12 cellular contexts compared by ENCODE assay signal in the genomic region with DNA sequence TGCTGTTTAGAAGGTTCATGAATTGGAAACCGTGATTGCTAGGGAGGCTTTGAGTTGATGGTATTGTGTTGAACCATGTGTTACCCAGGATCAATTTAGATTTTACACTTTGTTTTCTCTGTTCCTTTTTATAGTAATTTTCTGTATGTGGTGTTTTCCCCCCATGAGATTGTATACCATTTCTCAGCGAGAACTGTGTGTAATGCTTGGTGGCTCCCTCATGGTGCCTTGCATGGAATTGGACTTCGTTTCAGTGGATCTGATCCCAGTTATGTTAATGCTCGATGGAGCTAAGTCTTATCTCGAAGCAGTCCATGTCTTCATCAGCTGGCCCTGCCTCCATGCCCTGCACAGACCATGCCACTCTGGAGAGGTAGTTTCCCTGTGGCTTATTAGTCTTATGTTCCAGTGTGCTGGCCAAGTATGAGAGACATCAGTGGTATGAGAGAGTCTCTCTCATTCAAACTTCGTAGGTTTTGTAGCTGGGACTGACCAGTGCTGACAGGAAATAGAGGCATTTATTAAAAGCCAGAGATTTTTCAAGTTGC. TPM values are rescaled to one million over a fixed set of nuclear protein-coding genes. Genes with fewer than 3 reads are reported as not detected.
DNase-seq lines count a peak whose midpoint lies in the region; ATAC-seq and FAIRE-seq lines count a peak whose summit lies in the region.
"Had no signal": no experiment of that assay in that cellular context is flagged by ENCODE, and none has a peak within 500 bp of the region (broad histone marks: within the 10 kb centered on the region; RNA-seq: fewer than 3 reads in every experiment).

No MANE protein-coding gene starts in this region.

- H3K4ac ChIP-seq in mesendoderm (ENCODE audit: low read depth, low read length): no peak overlapping the region

- H3K27me3 Mint-ChIP-seq in CD4-positive, CD25-positive, alpha-beta regulatory T cell: no peaks in the 10 kb centered on the region

- 59% methylated on average over 6 of the region's 6 CpGs for WGBS in right cardiac atrium
- no CpG with 5 or more reads among the region's 6 CpGs for whole genome bisulfite sequencing in mesendoderm (ENCODE audit: extremely low coverage, insufficient coverage, low lambda C conversion rate)

- H3K18ac ChIP-seq in mesendoderm (ENCODE audit: low read length): no peak overlapping the region

- peaks cover 17% of the 10 kb centered on the region for H3K79me2 ChIP-seq in mesendoderm (ENCODE audit: control insufficient read depth, insufficient read depth, low read length)

- FAIRE-seq in HTR-8/SVneo (lab: Jason Lieb, UNC): peak; percentile 87
- FAIRE-seq: D721Med had no signal

- peak overlapping the region; percentile 34 for H3K4me3 ChIP-seq in CD4-positive, CD25-positive, alpha-beta regulatory T cell (ENCODE audit: low read depth, low read length)
- H3K4me3 ChIP-seq in right cardiac atrium (ENCODE audit: low read length) (no peak overlapping the region), mesendoderm (ENCODE audit: low read length) (no peak overlapping the region)
- H3K4me3 ChIP-seq: stomach had no signal

- no peak overlapping the region for H4K5ac ChIP-seq in mesendoderm (ENCODE audit: low read length)

- H3K36me3 ChIP-seq in CD4-positive, CD25-positive, alpha-beta regulatory T cell (ENCODE audit: control insufficient read depth, insufficient read depth, low read length): peaks cover 5% of the 10 kb centered on the region
- no peaks in the 10 kb centered on the region for H3K36me3 ChIP-seq in mesendoderm (ENCODE audit: control insufficient read depth, insufficient read depth, low read length)
- H3K36me3 ChIP-seq: stomach had no signal

- H3K27me3 ChIP-seq in CD4-positive, CD25-positive, alpha-beta regulatory T cell (ENCODE audit: control insufficient read depth, insufficient read depth, low read length): no peaks in the 10 kb centered on the region
- H3K27me3 ChIP-seq in right cardiac atrium (ENCODE audit: control insufficient read depth, insufficient read depth): no peaks in the 10 kb centered on the region
- H3K27me3 ChIP-seq in mesendoderm (ENCODE audit: insufficient read depth, low read length, poor library complexity): no peaks in the 10 kb centered on the region
- H3K27me3 ChIP-seq: stomach had no signal

- H2AK5ac ChIP-seq in mesendoderm (ENCODE audit: low read length): no peak overlapping the region

- H3K9ac ChIP-seq in mesendoderm (ENCODE audit: low read length): no peak overlapping the region

- H3K4me1 ChIP-seq in CD4-positive, CD25-positive, alpha-beta regulatory T cell (ENCODE audit: control insufficient read depth, insufficient read depth, low read length, poor library complexity, severe bottlenecking): peaks cover 59% of the 10 kb centered on the region
- H3K4me1 ChIP-seq in right cardiac atrium (ENCODE audit: control insufficient read depth, insufficient read depth, low read length) (peaks cover 20% of the 10 kb centered on the region), mesendoderm (ENCODE audit: control insufficient read depth, low read depth, low read length) (no peaks in the 10 kb centered on the region)

- no peak for DNase-seq in CD4-positive, CD25-positive, alpha-beta regulatory T cell
- DNase-seq in HTR-8/SVneo (ENCODE audit: insufficient read length, low spot score) (no peak), right cardiac atrium (no peak), mesendoderm (no peak), DMS153 (lab: John Stamatoyannopoulos, UW) (no peak), C1 segment of cervical spinal cord (lab: John Stamatoyannopoulos, UW) (no peak), MV-4-11 (lab: John Stamatoyannopoulos, UW) (no peak)
- DNase-seq: stomach, SW 1271 had no signal

- H4K8ac ChIP-seq in mesendoderm (ENCODE audit: low read depth, low read length): no peak overlapping the region

- H3K27ac Mint-ChIP-seq in CD4-positive, CD25-positive, alpha-beta regulatory T cell: peak overlapping the region in 1 of 3 donors; percentile 80

- no peak overlapping the region for H3K56ac ChIP-seq in mesendoderm (ENCODE audit: low read length)

- no peaks in the 10 kb centered on the region for H3K9me3 Mint-ChIP-seq in CD4-positive, CD25-positive, alpha-beta regulatory T cell

- H3K9me3 ChIP-seq in CD4-positive, CD25-positive, alpha-beta regulatory T cell (ENCODE audit: control insufficient read depth in 2 of 2, low read length in 2 of 2): no peaks in the 10 kb centered on the region
- no peaks in the 10 kb centered on the region for H3K9me3 ChIP-seq in right cardiac atrium (ENCODE audit: control insufficient read depth, low read length)
- H3K9me3 ChIP-seq: stomach had no signal

- peaks cover 10 to 40% (median 35%) of the 10 kb centered on the region in 4 donors for H3K4me1 Mint-ChIP-seq in CD4-positive, CD25-positive, alpha-beta regulatory T cell

- intact Hi-C loops in right cardiac atrium (cut with DNase I): no loop called here

- H3K27ac ChIP-seq in CD4-positive, CD25-positive, alpha-beta regulatory T cell (ENCODE audit: insufficient read depth, low read length, poor library complexity, severe bottlenecking): no peak overlapping the region
- H3K27ac ChIP-seq in right cardiac atrium (ENCODE audit: low read length) (peak overlapping the region; percentile 3), mesendoderm (ENCODE audit: low read depth, low read length) (no peak overlapping the region)

- no peak overlapping the region for H2BK15ac ChIP-seq in mesendoderm (replicated peaks; ENCODE audit: low read depth)

- H3K79me1 ChIP-seq in mesendoderm (ENCODE audit: low read length): peaks cover 12% of the 10 kb centered on the region

- H3K4me2 ChIP-seq in mesendoderm (ENCODE audit: low read length): no peak overlapping the region

- peaks cover 9% of the 10 kb centered on the region for H3K36me3 Mint-ChIP-seq in CD4-positive, CD25-positive, alpha-beta regulatory T cell

- H3K4me3 Mint-ChIP-seq in CD4-positive, CD25-positive, alpha-beta regulatory T cell: peak overlapping the region in 2 of 4 donors; percentile 21 to 57

- no peak overlapping the region for H2BK120ac ChIP-seq in mesendoderm (ENCODE audit: low read depth, low read length)

- H3K23ac ChIP-seq in mesendoderm (ENCODE audit: low read length): no peak overlapping the region

- no peak overlapping the region for H2BK5ac ChIP-seq in mesendoderm (ENCODE audit: low read length)

- ATAC-seq in CD4-positive, CD25-positive, alpha-beta regulatory T cell (ENCODE audit: low read depth in 2 of 2): no peak
- ATAC-seq in GM19351 (IDR thresholded peaks at IDR 0.05; ENCODE audit: unreplicated experiment): peak; percentile 65
- ATAC-seq in right cardiac atrium: peak; percentile 27 to 52
- ATAC-seq: HCT116 had no signal

RNA-seq across cellular contexts. Expression of gene PTPN1, which starts 18.7 kb away (rescaled TPM):
- total RNA-seq in CD4-positive, CD25-positive, alpha-beta regulatory T cell: 76.3 TPM
- polyA plus RNA-seq in CD4-positive, CD25-positive, alpha-beta regulatory T cell: 10 to 100 TPM; 27.1 to 34.3 (median 30.3) TPM
- total RNA-seq in right cardiac atrium: 10 to 100 TPM; 22.5 to 37.4 (median 27.2) TPM
- 20.8 TPM for polyA plus RNA-seq in right cardiac atrium
- polyA plus RNA-seq in mesendoderm (2013, experiment 1 of 2): 32.0 TPM
- polyA plus RNA-seq in mesendoderm (2013, experiment 2 of 2): 31.3 TPM

Comparison
In these comparisons a context has a peak if more than half of its experiments do, and no peak if none do; other contexts are left out.
1. ATAC-seq: peak in GM19351 (single experiment) and right cardiac atrium (2 of 2); none in CD4-positive, CD25-positive, alpha-beta regulatory T cell (0 of 2).